Comparison of ENCODE assay signal across 30 cellular contexts in the genomic region with DNA sequence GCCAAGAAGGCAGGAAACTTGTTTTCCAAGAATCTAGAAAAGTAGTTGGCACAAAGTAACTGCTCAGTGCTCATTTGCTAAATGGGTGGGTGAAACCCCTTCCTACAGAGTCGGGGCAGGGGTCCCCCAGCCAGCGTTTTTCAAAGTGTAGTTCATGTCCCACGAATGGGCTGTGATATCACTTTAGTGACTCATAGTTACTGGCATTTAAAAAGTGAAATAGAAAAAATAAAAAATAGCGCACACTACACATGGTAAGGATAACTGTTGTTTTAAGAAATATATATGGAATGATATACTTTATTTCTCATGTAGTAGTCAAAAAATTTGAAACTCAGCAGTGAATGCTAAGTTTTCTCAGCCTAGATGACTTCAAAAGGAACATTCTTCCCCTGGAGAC.
A peak's percentile ranks its signal among the peaks of the same experiment; 100 is the strongest.
DNase-seq lines count a peak whose midpoint lies in the region; ATAC-seq and TF ChIP-seq lines count a peak whose summit lies in the region.
"Had no signal": no experiment of that assay in that cellular context is flagged by ENCODE, and none has a peak within 500 bp of the region (broad histone marks: within the 10 kb centered on the region; RNA-seq: fewer than 3 reads in every experiment).

No MANE protein-coding gene starts in this region.

- no peak overlapping the region for H2AK5ac ChIP-seq in mesenchymal stem cell (ENCODE audit: low read length, severe bottlenecking)

- no peaks in the 10 kb centered on the region for H3K27me3 ChIP-seq in GM23248 (replicated peaks; ENCODE audit: insufficient read depth)
- H3K27me3 ChIP-seq in mesenchymal stem cell (ENCODE audit: control insufficient read depth in 1 of 2, insufficient read depth in 1 of 2, low read length in 2 of 2): peaks cover 0 to 10% of the 10 kb centered on the region in 2 experiments
- H3K27me3 ChIP-seq in HAP-1 (ENCODE audit: low read depth): no peaks in the 10 kb centered on the region
- H3K27me3 ChIP-seq: adrenal gland, right lobe of liver had no signal

- no peak overlapping the region for H3K9ac ChIP-seq in GM23248
- peak overlapping the region; percentile 49 for H3K9ac ChIP-seq in mesenchymal stem cell (ENCODE audit: low read length)

- H3K4me1 Mint-ChIP-seq in activated CD8-positive, alpha-beta T cell treated with anti-CD3 and anti-CD28 coated beads for 36 hours (ENCODE audit: low read depth): peaks cover 37% of the 10 kb centered on the region
- peaks cover 12% of the 10 kb centered on the region for H3K4me1 Mint-ChIP-seq in activated CD8-positive, alpha-beta T cell treated with anti-CD3 and anti-CD28 coated beads, Interleukin-2, amount 10 ng/mL, durations not matched to agents 7 days and 5 days (ENCODE audit: low read depth)

- 22 to 25% methylated on average over 4 of the region's 4 CpGs for WGBS in GM23248 (ENCODE audit: low coverage in 1 of 2, low lambda C conversion rate in 2 of 2, missing lambda C conversion rate in 2 of 2), 2 experiments
- 54% methylated on average over 2 of the region's 4 CpGs for WGBS in mesenchymal stem cell

- H3K27ac Mint-ChIP-seq in activated CD8-positive, alpha-beta T cell treated with anti-CD3 and anti-CD28 coated beads for 36 hours: peak overlapping the region; percentile 40
- no peak overlapping the region for H3K27ac Mint-ChIP-seq in activated CD8-positive, alpha-beta T cell treated with anti-CD3 and anti-CD28 coated beads, Interleukin-2, amount 10 ng/mL, durations not matched to agents 7 days and 5 days
- H3K27ac Mint-ChIP-seq: stimulated activated naive B cell treated with anti-CD40 and anti-IgM and Interleukin-4, amounts not matched to agents 10 μg/mL and 1 μg/mL and 100 μg/mL, for 72 hours had no signal

- no peak overlapping the region for H3K4ac ChIP-seq in mesenchymal stem cell (ENCODE audit: low read depth in 1 of 2, low read length in 2 of 2)

- no peak overlapping the region for H3K4me3 Mint-ChIP-seq in activated CD8-positive, alpha-beta T cell treated with anti-CD3 and anti-CD28 coated beads for 36 hours
- no peak overlapping the region for H3K4me3 Mint-ChIP-seq in activated CD8-positive, alpha-beta T cell treated with anti-CD3 and anti-CD28 coated beads, Interleukin-2, amount 10 ng/mL, durations not matched to agents 7 days and 5 days
- H3K4me3 Mint-ChIP-seq: neural crest cell; stimulated activated naive B cell treated with anti-CD40 and anti-IgM and Interleukin-4, amounts not matched to agents 10 μg/mL and 1 μg/mL and 100 μg/mL, for 72 hours had no signal

- no peak overlapping the region for H2BK12ac ChIP-seq in mesenchymal stem cell (ENCODE audit: low read length in 2 of 2)

- no peak overlapping the region for H3K4me3 ChIP-seq in GM23248
- H3K4me3 ChIP-seq in astrocyte of the spinal cord (ENCODE audit: low read depth, low read length): no peak overlapping the region
- H3K4me3 ChIP-seq in mesenchymal stem cell (ENCODE audit: insufficient read depth in 1 of 2, low read depth in 1 of 2, low read length in 2 of 2): no peak overlapping the region
- no peak overlapping the region for H3K4me3 ChIP-seq in HAP-1
- H3K4me3 ChIP-seq: adrenal gland, K562, PC-9, right lobe of liver had no signal

- POLR2A ChIA-PET in activated CD8-positive, alpha-beta T cell treated with anti-CD3 and anti-CD28 coated beads for 36 hours (lab: Charles Lee): no interaction called here
- POLR2A ChIA-PET in activated CD8-positive, alpha-beta T cell treated with anti-CD3 and anti-CD28 coated beads, Interleukin-2, amount 10 ng/mL, durations not matched to agents 7 days and 5 days (lab: Charles Lee): interaction anchor here (0.6 kb wide), 1 partner anchor 16 kb away, joined by 4 read pairs; no protein-coding TSS in a partner anchor

- H3K36me3 Mint-ChIP-seq in activated CD8-positive, alpha-beta T cell treated with anti-CD3 and anti-CD28 coated beads for 36 hours (ENCODE audit: low read depth): peaks cover 3% of the 10 kb centered on the region
- H3K36me3 Mint-ChIP-seq in activated CD8-positive, alpha-beta T cell treated with anti-CD3 and anti-CD28 coated beads, Interleukin-2, amount 10 ng/mL, durations not matched to agents 7 days and 5 days (ENCODE audit: low read depth): peaks cover 12% of the 10 kb centered on the region

- in situ Hi-C loops in GM23248 (cut with MboI): no loop called here
- in situ Hi-C loops in astrocyte of the spinal cord (cut with HindIII; ENCODE audit: low sequenced_read_pairs): no loop called here
- in situ Hi-C loops in HAP-1 (cut with MboI; ENCODE audit: low sequenced_read_pairs): no loop called here

- intact Hi-C loops in activated CD8-positive, alpha-beta T cell treated with anti-CD3 and anti-CD28 coated beads for 36 hours (cut with micrococcal nuclease): no loop called here

- no peaks in the 10 kb centered on the region for H3K79me1 ChIP-seq in mesenchymal stem cell (replicated peaks; ENCODE audit: low read length, poor library complexity, severe bottlenecking)

- H3K79me2 ChIP-seq in GM23248 (ENCODE audit: insufficient read depth): no peaks in the 10 kb centered on the region

- ATAC-seq in activated CD8-positive, alpha-beta T cell treated with anti-CD3 and anti-CD28 coated beads for 36 hours: peak; percentile 55
- no peak for ATAC-seq in activated CD8-positive, alpha-beta T cell treated with anti-CD3 and anti-CD28 coated beads, Interleukin-2, amount 10 ng/mL, durations not matched to agents 7 days and 5 days
- no peak for ATAC-seq in HG02981 (IDR thresholded peaks at IDR 0.05; ENCODE audit: unreplicated experiment)
- ATAC-seq: esophagus mucosa; K562; right lobe of liver; Right ventricle myocardium inferior; stimulated activated naive B cell treated with anti-CD40 and anti-IgM and Interleukin-4, amounts not matched to agents 10 μg/mL and 1 μg/mL and 100 μg/mL, for 72 hours had no signal

- H3K36me3 ChIP-seq in GM23248 (ENCODE audit: low read depth) (no peaks in the 10 kb centered on the region), mesenchymal stem cell (ENCODE audit: control insufficient read depth in 1 of 2, insufficient read depth in 2 of 2, low read depth in 1 of 2, low read length in 2 of 2) (no peaks in the 10 kb centered on the region), HAP-1 (replicated peaks) (no peaks in the 10 kb centered on the region)
- H3K36me3 ChIP-seq: adrenal gland, right lobe of liver, WERI-Rb-1 had no signal

- peaks cover 29% of the 10 kb centered on the region for H3F3A ChIP-seq in GM23248 (ENCODE audit: insufficient read depth)

- H3K23ac ChIP-seq in mesenchymal stem cell (ENCODE audit: low read length in 2 of 2): no peak overlapping the region

- H2BK15ac ChIP-seq in mesenchymal stem cell (ENCODE audit: low read depth, poor library complexity, severe bottlenecking): no peak overlapping the region

- TF ChIP-seq CTCF in activated CD8-positive, alpha-beta T cell treated with anti-CD3 and anti-CD28 coated beads for 36 hours (IDR thresholded peaks at IDR 0.05): no peak
- no peak for TF ChIP-seq CTCF in astrocyte of the spinal cord (IDR thresholded peaks at IDR 0.05; ENCODE audit: low read depth, low read length)

- H3K9me2 ChIP-seq in GM23248 (ENCODE audit: insufficient read depth): no peaks in the 10 kb centered on the region

- CTCF ChIA-PET in activated CD8-positive, alpha-beta T cell treated with anti-CD3 and anti-CD28 coated beads for 36 hours (lab: Charles Lee): no interaction called here
- CTCF ChIA-PET in activated CD8-positive, alpha-beta T cell treated with anti-CD3 and anti-CD28 coated beads, Interleukin-2, amount 10 ng/mL, durations not matched to agents 7 days and 5 days (lab: Charles Lee): no interaction called here

- no peak for DNase-seq in activated CD8-positive, alpha-beta T cell treated with anti-CD3 and anti-CD28 coated beads for 36 hours
- DNase-seq in activated CD8-positive, alpha-beta T cell treated with anti-CD3 and anti-CD28 coated beads, Interleukin-2, amount 10 ng/mL, durations not matched to agents 7 days and 5 days: no peak
- peak; percentile 44 for DNase-seq in GM23248
- DNase-seq in astrocyte of the spinal cord (ENCODE audit: low read depth, low spot score): peak; percentile 43
- no peak for DNase-seq in mesenchymal stem cell
- no peak for DNase-seq in HAP-1 (ENCODE audit: low spot score in 2 of 2)
- DNase-seq in stimulated activated CD8-positive, alpha-beta memory T cell treated with anti-CD3 and anti-CD28 coated beads, Interleukin-4, amount 100 ng/mL, for 48 hours: no peak
- DNase-seq: activated CD8-positive, alpha-beta memory T cell treated with anti-CD3 and anti-CD28 coated beads, Interleukin-2, amount 50 U/mL, for 48 hours; activated gamma-delta T cell; adrenal gland; DMS153; effector memory CD4-positive, alpha-beta T cell; GDM1; H7; NCI-H1105 treated with DMSO at 0.1 percent for 48 hours; NCI-H2029; NCI-H526; NK-92 treated with Interleukin-12 subunit alpha and Interleukin-12 subunit beta, amount 100 ng/mL, for 24 hours; PC-9; right lobe of liver; stimulated activated CD4-positive, alpha-beta T cell treated with anti-CD3 and anti-CD28 coated beads, Interleukin-12 subunit alpha, Interleukin-12 subunit beta, amount 100 ng/mL, for 4 hours; stimulated activated CD4-positive, alpha-beta T cell treated with anti-CD3 and anti-CD28 coated beads, Interleukin-4, amount 100 ng/mL, for 24 hours; stimulated activated naive B cell treated with anti-CD40 and anti-IgM and Interleukin-4, amounts not matched to agents 10 μg/mL and 1 μg/mL and 100 μg/mL, for 72 hours; T1000; WERI-Rb-1 had no signal

- H3K18ac ChIP-seq in mesenchymal stem cell (ENCODE audit: low read depth in 1 of 2, low read length in 2 of 2): no peak overlapping the region

- H3K14ac ChIP-seq in mesenchymal stem cell (ENCODE audit: low read length in 2 of 2): no peak overlapping the region

- no peak overlapping the region for H4K8ac ChIP-seq in mesenchymal stem cell (ENCODE audit: low read length)

- H4K91ac ChIP-seq in mesenchymal stem cell (ENCODE audit: low read length): no peak overlapping the region

- H3K9me3 ChIP-seq in GM23248 (ENCODE audit: low read depth): no peaks in the 10 kb centered on the region
- no peaks in the 10 kb centered on the region for H3K9me3 ChIP-seq in mesenchymal stem cell (ENCODE audit: control insufficient read depth, low read length)
- H3K9me3 ChIP-seq in HAP-1: no peaks in the 10 kb centered on the region
- H3K9me3 ChIP-seq: adrenal gland, right lobe of liver had no signal

- H4K20me1 ChIP-seq in GM23248 (ENCODE audit: insufficient read depth): no peaks in the 10 kb centered on the region

- H3K27me3 Mint-ChIP-seq in activated CD8-positive, alpha-beta T cell treated with anti-CD3 and anti-CD28 coated beads for 36 hours: no peaks in the 10 kb centered on the region
- H3K27me3 Mint-ChIP-seq in activated CD8-positive, alpha-beta T cell treated with anti-CD3 and anti-CD28 coated beads, Interleukin-2, amount 10 ng/mL, durations not matched to agents 7 days and 5 days (ENCODE audit: low read depth): no peaks in the 10 kb centered on the region
- H3K27me3 Mint-ChIP-seq: stimulated activated naive B cell treated with anti-CD40 and anti-IgM and Interleukin-4, amounts not matched to agents 10 μg/mL and 1 μg/mL and 100 μg/mL, for 72 hours had no signal

- no peaks in the 10 kb centered on the region for H3K9me3 Mint-ChIP-seq in activated CD8-positive, alpha-beta T cell treated with anti-CD3 and anti-CD28 coated beads for 36 hours
- H3K9me3 Mint-ChIP-seq in activated CD8-positive, alpha-beta T cell treated with anti-CD3 and anti-CD28 coated beads, Interleukin-2, amount 10 ng/mL, durations not matched to agents 7 days and 5 days (ENCODE audit: insufficient read depth): no peaks in the 10 kb centered on the region
- H3K9me3 Mint-ChIP-seq: neural crest cell; stimulated activated naive B cell treated with anti-CD40 and anti-IgM and Interleukin-4, amounts not matched to agents 10 μg/mL and 1 μg/mL and 100 μg/mL, for 72 hours had no signal

- no peak overlapping the region for H2BK120ac ChIP-seq in mesenchymal stem cell (ENCODE audit: low read depth, low read length)

- H3K4me1 ChIP-seq in GM23248 (ENCODE audit: insufficient read depth) (peaks cover 45% of the 10 kb centered on the region), mesenchymal stem cell (ENCODE audit: control insufficient read depth, insufficient read depth, low read depth, low read length) (no peaks in the 10 kb centered on the region), HAP-1 (no peaks in the 10 kb centered on the region)

- H2BK5ac ChIP-seq in mesenchymal stem cell (ENCODE audit: low read depth, low read length, poor library complexity, severe bottlenecking): no peak overlapping the region

- H2AFZ ChIP-seq in GM23248 (no peak overlapping the region), mesenchymal stem cell (ENCODE audit: low read depth, low read length) (no peak overlapping the region)
- H2AFZ ChIP-seq: PC-9 had no signal

- no peak overlapping the region for H3K4me2 ChIP-seq in GM23248 (ENCODE audit: unreplicated experiment)
- no peak overlapping the region for H3K4me2 ChIP-seq in mesenchymal stem cell (ENCODE audit: low read length, poor library complexity, severe bottlenecking)
- H3K4me2 ChIP-seq: PC-9 had no signal

- H3K27ac ChIP-seq in GM23248 (no peak overlapping the region), mesenchymal stem cell (ENCODE audit: low read length, poor library complexity, severe bottlenecking) (no peak overlapping the region)
- H3K27ac ChIP-seq: adrenal gland, PC-9, right lobe of liver, WERI-Rb-1 had no signal

Comparison
In these comparisons a context has a peak if more than half of its experiments do, and no peak if none do; other contexts are left out.
1. DNase-seq: peak in GM23248 (single experiment) and astrocyte of the spinal cord (single experiment); none in activated CD8-positive, alpha-beta T cell treated with anti-CD3 and anti-CD28 coated beads for 36 hours (single experiment), activated CD8-positive, alpha-beta T cell treated with anti-CD3 and anti-CD28 coated beads, Interleukin-2, amount 10 ng/mL, durations not matched to agents 7 days and 5 days (single experiment), mesenchymal stem cell (single experiment), HAP-1 (0 of 2) and stimulated activated CD8-positive, alpha-beta memory T cell treated with anti-CD3 and anti-CD28 coated beads, Interleukin-4, amount 100 ng/mL, for 48 hours (single experiment).